ENCODE assay signal across 8 cellular contexts in the genomic region with DNA sequence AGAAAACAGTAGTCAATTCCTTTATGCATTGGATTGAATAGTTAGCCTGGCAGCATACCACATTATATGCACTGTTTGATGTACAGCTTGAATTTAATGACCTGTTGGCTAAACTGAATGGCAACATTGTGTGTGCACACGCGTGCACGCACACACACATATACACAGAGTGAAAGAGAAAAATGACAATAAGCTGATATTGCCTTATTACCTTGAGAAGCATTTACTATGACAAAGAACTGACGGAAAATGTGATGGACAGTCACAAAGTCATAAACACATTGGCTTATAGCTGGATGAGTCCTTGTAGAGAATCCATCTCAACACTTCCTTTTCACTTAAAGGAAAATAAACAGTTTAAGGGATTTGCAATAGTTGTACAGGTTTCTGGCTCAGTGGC. TPM values are rescaled to one million over a fixed set of nuclear protein-coding genes. Genes with fewer than 3 reads are reported as not detected.
"Had no signal": no experiment of that assay in that cellular context is flagged by ENCODE, and none has a peak within 500 bp of the region (broad histone marks: within the 10 kb centered on the region; RNA-seq: fewer than 3 reads in every experiment).

No MANE protein-coding gene starts in this region.

- DNase-seq: GM23248, GOT3, H9, HCEC 1CT, IMR-90, KG1 had no signal

- ATAC-seq: K562 had no signal

- H3K4me3 ChIP-seq: GM23248, K562 had no signal

- FAIRE-seq: HTR-8/SVneo, K562 had no signal

- H3K27ac ChIP-seq: GM23248 had no signal

- H3K9ac ChIP-seq: GM23248 had no signal

RNA-seq across cellular contexts. Expression of gene JAKMIP2, which starts 15.5 kb away (rescaled TPM):
- total RNA-seq: GM23248, K562 had no signal
